Comparison of ENCODE assay signal across 22 cellular contexts in genomic region chr2:51032748-51033355, GRCh38. TPM values are rescaled to one million over a fixed set of nuclear protein-coding genes. Genes with fewer than 3 reads are reported as not detected.
DNase-seq lines count a peak whose midpoint lies in the region; ATAC-seq and TF ChIP-seq lines count a peak whose summit lies in the region.
"Had no signal": no experiment of that assay in that cellular context is flagged by ENCODE, and none has a peak within 500 bp of the region (broad histone marks: within the 10 kb centered on the region; RNA-seq: fewer than 3 reads in every experiment).

No MANE protein-coding gene starts in this region.

- ATAC-seq in GM21526 (IDR thresholded peaks at IDR 0.05; ENCODE audit: low FRiP score, unreplicated experiment): no peak
- ATAC-seq: activated CD8-positive, alpha-beta T cell treated with anti-CD3 and anti-CD28 coated beads, Interleukin-2, amount 10 ng/mL, durations not matched to agents 7 days and 5 days; activated T-cell treated with anti-CD3 and anti-CD28 coated beads, Interleukin-2, amount 50 U/mL, for 4 hours; psoas muscle had no signal

- intact Hi-C loops in vagina (cut with DNase I): no loop called here

- H3K4me1 ChIP-seq in vagina: no peaks in the 10 kb centered on the region
- H3K4me1 ChIP-seq: psoas muscle had no signal

- no peaks in the 10 kb centered on the region for H3K27me3 ChIP-seq in vagina

- peak; percentile 36 for DNase-seq in NCI-H748 (lab: John Stamatoyannopoulos, UW; ENCODE audit: unreplicated experiment)
- no peak for DNase-seq in NCI-H748 treated with DMSO at 0.1 percent for 48 hours (lab: John Stamatoyannopoulos, UW)
- DNase-seq in cerebellar cortex (ENCODE audit: low spot score): peak; percentile 60
- DNase-seq in inferior parietal cortex (ENCODE audit: extremely low spot score): peak; percentile 52
- DNase-seq in NCI-H2196 treated with DMSO at 0.1 percent for 48 hours (lab: John Stamatoyannopoulos, UW; ENCODE audit: unreplicated experiment): no peak
- DNase-seq in SIG-M5 treated with dmso at 0.1 percent for 504 hours (lab: John Stamatoyannopoulos, UW; ENCODE audit: unreplicated experiment): no peak
- no peak for DNase-seq in vagina (ENCODE audit: extremely low spot score in 2 of 2)
- DNase-seq: activated B cell treated with CpG ODN at 0.5 μM for 24 hours; activated CD8-positive, alpha-beta T cell treated with anti-CD3 and anti-CD28 coated beads, Interleukin-2, amount 10 ng/mL, durations not matched to agents 7 days and 5 days; activated T-cell treated with anti-CD3 and anti-CD28 coated beads, Interleukin-2, amount 50 U/mL, for 4 hours; cortex of kidney; foreskin melanocyte; NCI-H510A; stimulated activated CD4-positive, alpha-beta T cell treated with anti-CD3 and anti-CD28 coated beads, Interleukin-4, amount 100 ng/mL, for 4 hours had no signal

- TF ChIP-seq CTCF in vagina (IDR thresholded peaks at IDR 0.05): no peak

- no peak overlapping the region for H3K27ac ChIP-seq in vagina
- H3K27ac ChIP-seq: C4-2B, psoas muscle had no signal

- no peak overlapping the region for H3K4me3 ChIP-seq in vagina
- H3K4me3 ChIP-seq: psoas muscle had no signal

- no peaks in the 10 kb centered on the region for H3K36me3 ChIP-seq in vagina

- no peaks in the 10 kb centered on the region for H3K9me3 ChIP-seq in vagina
- H3K9me3 ChIP-seq: psoas muscle had no signal

- no peak for TF ChIP-seq POLR2A in vagina (IDR thresholded peaks at IDR 0.05)

RNA-seq across cellular contexts. Expression of gene NRXN1, which starts 0.9 kb away (rescaled TPM):
- total RNA-seq in vagina: 9.8 TPM
- total RNA-seq: A673; activated B cell treated with CpG ODN at 0.5 μM for 24 hours; activated CD8-positive, alpha-beta T cell treated with anti-CD3 and anti-CD28 coated beads, Interleukin-2, amount 10 ng/mL, durations not matched to agents 7 days and 5 days; activated T-cell treated with anti-CD3 and anti-CD28 coated beads, Interleukin-2, amount 50 U/mL, for 4 hours; epithelial cell of proximal tubule; HT-29; LHCN-M2; OCI-LY7 had no signal

Comparison
In these comparisons a context has a peak if more than half of its experiments do, and no peak if none do; other contexts are left out.
1. DNase-seq: peak in NCI-H748 (single experiment), cerebellar cortex (single experiment) and inferior parietal cortex (single experiment); none in NCI-H748 treated with DMSO at 0.1 percent for 48 hours (single experiment), NCI-H2196 treated with DMSO at 0.1 percent for 48 hours (single experiment), SIG-M5 treated with dmso at 0.1 percent for 504 hours (single experiment) and vagina (0 of 2).